Comparison of ENCODE assay signal across 19 cellular contexts in genomic region chr5:58184910-58185309, GRCh38.
A peak's percentile ranks its signal among the peaks of the same experiment; 100 is the strongest.
DNase-seq lines count a peak whose midpoint lies in the region; ATAC-seq and TF ChIP-seq lines count a peak whose summit lies in the region.
"Had no signal": no experiment of that assay in that cellular context is flagged by ENCODE, and none has a peak within 500 bp of the region (broad histone marks: within the 10 kb centered on the region; RNA-seq: fewer than 3 reads in every experiment).

No MANE protein-coding gene starts in this region.

- CTCF ChIA-PET in MCF 10A (lab: Yijun Ruan, JAX) = interaction anchor here (0.6 kb wide), 1 partner anchor 406 kb away, joined by 3 read pairs; no protein-coding TSS in a partner anchor

- H3K36me3 ChIP-seq in breast epithelium = no peaks in the 10 kb centered on the region
- H3K36me3 ChIP-seq: suprapubic skin had no signal

- no peaks in the 10 kb centered on the region for H3K9me3 ChIP-seq in breast epithelium
- H3K9me3 ChIP-seq: suprapubic skin had no signal

- no peak for TF ChIP-seq POLR2A in breast epithelium (IDR thresholded peaks at IDR 0.05)

- no peaks in the 10 kb centered on the region for H3K4me1 ChIP-seq in breast epithelium

- peaks cover 30% of the 10 kb centered on the region for H3K4me1 Mint-ChIP-seq in MCF 10A (ENCODE audit: insufficient read depth, unreplicated experiment)
- H3K4me1 Mint-ChIP-seq: IgD-negative memory B cell had no signal

- H3K27ac Mint-ChIP-seq in MCF 10A (ENCODE audit: low read depth, unreplicated experiment) = peak overlapping the region; percentile 2
- H3K27ac Mint-ChIP-seq: IgD-negative memory B cell had no signal

- no peaks in the 10 kb centered on the region for H3K27me3 Mint-ChIP-seq in MCF 10A (ENCODE audit: insufficient read depth, unreplicated experiment)
- H3K27me3 Mint-ChIP-seq: IgD-negative memory B cell had no signal

- no peaks in the 10 kb centered on the region for H3K36me3 Mint-ChIP-seq in MCF 10A (ENCODE audit: insufficient read depth, unreplicated experiment)
- H3K36me3 Mint-ChIP-seq: IgD-negative memory B cell had no signal

- intact Hi-C loops in MCF 10A (cut with micrococcal nuclease) = loop anchor here (10.0 kb wide), 1 partner anchor 690 kb away; no protein-coding TSS in a partner anchor
- intact Hi-C loops in breast epithelium (cut with DNase I; ENCODE audit: low total_unique reads) = no loop called here

- BruUV-seq in MCF 10A (replicated peaks; lab: Mats Ljungman, UMichigan) = no TSS peak

- POLR2A ChIA-PET in MCF 10A (lab: Yijun Ruan, JAX) = no interaction called here

- no peak overlapping the region for H3K4me3 ChIP-seq in breast epithelium
- H3K4me3 ChIP-seq: suprapubic skin had no signal

- no peak overlapping the region for H3K27ac ChIP-seq in breast epithelium
- H3K27ac ChIP-seq: 22Rv1, suprapubic skin had no signal

- no peaks in the 10 kb centered on the region for H3K27me3 ChIP-seq in breast epithelium
- H3K27me3 ChIP-seq: suprapubic skin had no signal

- H3K4me3 Mint-ChIP-seq in MCF 10A (ENCODE audit: unreplicated experiment) = no peak overlapping the region
- H3K4me3 Mint-ChIP-seq: IgD-negative memory B cell had no signal

- no peaks in the 10 kb centered on the region for H3K9me3 Mint-ChIP-seq in MCF 10A (ENCODE audit: unreplicated experiment)
- H3K9me3 Mint-ChIP-seq: IgD-negative memory B cell had no signal

- DNase-seq in MCF 10A (ENCODE audit: unreplicated experiment) = peak; percentile 45
- no peak for DNase-seq in breast epithelium (ENCODE audit: low spot score in 2 of 2)
- DNase-seq in SW 1271 (lab: John Stamatoyannopoulos, UW) = peak; percentile 13 to 55
- peak; percentile 10 for DNase-seq in fibroblast of the conjunctiva (ENCODE audit: low read depth)
- DNase-seq in cerebellum (ENCODE audit: low spot score) = no peak
- DNase-seq in activated CD8-positive, alpha-beta memory T cell treated with anti-CD3 and anti-CD28 coated beads for 24 hours = no peak
- DNase-seq: activated CD4-positive, alpha-beta T cell treated with anti-CD3 and anti-CD28 coated beads, Interleukin-2, amount 50 U/mL, for 4 hours; activated gamma-delta T cell; central memory CD4-positive, alpha-beta T cell; DMS 273 treated with DMSO at 0.1 percent for 48 hours; NCI-H1436; NCI-H510A treated with DMSO at 0.1 percent for 48 hours; occipital lobe; stimulated activated CD4-positive, alpha-beta T cell treated with anti-CD3 and anti-CD28 coated beads, Interleukin-12 subunit alpha, Interleukin-12 subunit beta, amount 100 ng/mL, for 4 hours had no signal

- ATAC-seq in GM18861 (IDR thresholded peaks at IDR 0.05; ENCODE audit: unreplicated experiment) = no peak
- no peak for ATAC-seq in HG02970 (IDR thresholded peaks at IDR 0.05; ENCODE audit: low FRiP score, unreplicated experiment)

- TF ChIP-seq CTCF in MCF 10A (IDR thresholded peaks at IDR 0.05; ENCODE audit: unreplicated experiment) (no peak), breast epithelium (IDR thresholded peaks at IDR 0.05) (no peak)

Comparison
In these comparisons a context has a peak if more than half of its experiments do, and no peak if none do; other contexts are left out.
1. DNase-seq: peak in MCF 10A (single experiment), SW 1271 (2 of 2) and fibroblast of the conjunctiva (single experiment); none in breast epithelium (0 of 2), cerebellum (single experiment) and activated CD8-positive, alpha-beta memory T cell treated with anti-CD3 and anti-CD28 coated beads for 24 hours (single experiment).